Comparison of ENCODE assay signal across 9 cellular contexts in genomic region chr15:94230886-94231727, GRCh38. TPM values are rescaled to one million over a fixed set of nuclear protein-coding genes. Genes with fewer than 3 reads are reported as not detected.
A peak's percentile ranks its signal among the peaks of the same experiment; 100 is the strongest.
DNase-seq lines count a peak whose midpoint lies in the region; ATAC-seq and TF ChIP-seq lines count a peak whose summit lies in the region.
"Had no signal": no experiment of that assay in that cellular context is flagged by ENCODE, and none has a peak within 500 bp of the region (broad histone marks: within the 10 kb centered on the region; RNA-seq: fewer than 3 reads in every experiment).

TSS of gene MCTP2 (plus strand) at chr15:94231561. CDS start at chr15:94298266, 66,705 bp downstream.

- no peaks in the 10 kb centered on the region for H3K36me3 Mint-ChIP-seq in osteocyte (ENCODE audit: unreplicated experiment)
- H3K36me3 Mint-ChIP-seq in type B pancreatic cell, result no peaks in the 10 kb centered on the region

- POLR2A ChIA-PET in OCI-LY7 (lab: Charles Lee), result interaction anchor here (0.6 to 8.9 kb wide), 17 partner anchors 8 to 101 kb away, joined by 3 to 80 read pairs (median 8); no protein-coding TSS in a partner anchor

- H3K4me1 Mint-ChIP-seq in osteocyte (ENCODE audit: unreplicated experiment) (peaks cover 10% of the 10 kb centered on the region), type B pancreatic cell (ENCODE audit: unreplicated experiment) (peaks cover 7% of the 10 kb centered on the region)

- intact Hi-C loops in OCI-LY7 (cut with micrococcal nuclease; ENCODE audit: unreplicated experiment), result loop anchor here (1.0 to 2.0 kb wide), 4 partner anchors 27 to 93 kb away; no protein-coding TSS in a partner anchor

- peak within 1 kb of the TSS; percentile 98 for H3K4me2 ChIP-seq in OCI-LY7 (ENCODE audit: low read length)

- CTCF ChIA-PET in OCI-LY7 (lab: Charles Lee; ENCODE audit: unreplicated experiment), result interaction anchor here (0.6 to 1.6 kb wide), 4 partner anchors 22 to 92 kb away, joined by 3 to 5 read pairs (median 3); no protein-coding TSS in a partner anchor

- TF ChIP-seq POLR2A in GM19193 (IDR thresholded peaks at IDR 0.05; ENCODE audit: extremely low read depth, insufficient read depth, insufficient read length), result peak; percentile 72

- peaks cover 3% of the 10 kb centered on the region; the same call in 1 of the 2 replicates for H3K36me3 ChIP-seq in OCI-LY7 (ENCODE audit: insufficient read depth, low read length)

- H3K9me3 Mint-ChIP-seq in osteocyte (ENCODE audit: unreplicated experiment) (no peaks in the 10 kb centered on the region), type B pancreatic cell (no peaks in the 10 kb centered on the region)

- DNase-seq in AG10803 (ENCODE audit: low read depth) (peak; percentile 66), OCI-LY7 (ENCODE audit: low spot score) (peak; percentile 95), foreskin fibroblast (peak in 1 of 2 donors; percentile 62), osteocyte (ENCODE audit: extremely low spot score, unreplicated experiment) (no peak), type B pancreatic cell (ENCODE audit: extremely low spot score, unreplicated experiment) (peak; percentile 76)
- DNase-seq in activated T-cell treated with anti-CD3 and anti-CD28 coated beads, Interleukin-2, amount 50 U/mL, for 48 hours, result peak; percentile 86 to 89

- H3K27me3 Mint-ChIP-seq in osteocyte (ENCODE audit: unreplicated experiment) (peaks cover 29% of the 10 kb centered on the region), type B pancreatic cell (peaks cover 61% of the 10 kb centered on the region)

- peak within 1 kb of the TSS; percentile 81 for H3K27ac ChIP-seq in OCI-LY7 (ENCODE audit: low read depth, low read length, poor library complexity, severe bottlenecking)

- H3K9me2 ChIP-seq in OCI-LY7 (ENCODE audit: insufficient read depth, low read length), result no peaks in the 10 kb centered on the region

- peak within 1 kb of the TSS; percentile 72 for H2AFZ ChIP-seq in OCI-LY7 (ENCODE audit: low read length)

- peak within 1 kb of the TSS; percentile 63 for H3K4me3 Mint-ChIP-seq in osteocyte (ENCODE audit: unreplicated experiment)
- peak within 1 kb of the TSS; percentile 89 for H3K4me3 Mint-ChIP-seq in type B pancreatic cell

- peak; percentile 64 for ATAC-seq in HG03442 (IDR thresholded peaks at IDR 0.05; ENCODE audit: unreplicated experiment)

- TF ChIP-seq CTCF in AG10803 (conservative IDR thresholded peaks at IDR 0.05; ENCODE audit: low read length), result peak; percentile 17; the same call in 1 of the 2 replicates
- TF ChIP-seq CTCF in OCI-LY7 (conservative IDR thresholded peaks at IDR 0.05; ENCODE audit: low read length), result peak; percentile 60
- TF ChIP-seq CTCF in foreskin fibroblast (IDR thresholded peaks at IDR 0.05; ENCODE audit: low read depth, low read length), result no peak
- TF ChIP-seq CTCF in osteocyte (IDR thresholded peaks at IDR 0.05), result no peak
- peak; percentile 18 for TF ChIP-seq CTCF in type B pancreatic cell (conservative IDR thresholded peaks at IDR 0.05)

- H4K20me1 ChIP-seq in OCI-LY7 (ENCODE audit: insufficient read depth, low read length), result peaks cover 18% of the 10 kb centered on the region

- H3K4me1 ChIP-seq in OCI-LY7 (ENCODE audit: insufficient read depth, low read length, poor library complexity, severe bottlenecking), result peaks cover 61% of the 10 kb centered on the region

- peaks cover 55% of the 10 kb centered on the region for H3K79me2 ChIP-seq in OCI-LY7 (ENCODE audit: insufficient read depth, low read depth, low read length)

- BruUV-seq in OCI-LY7 (replicated peaks; lab: Mats Ljungman, UMichigan), result TSS peak; percentile 91

- peak within 1 kb of the TSS; percentile 65 for H3K4me3 ChIP-seq in AG10803 (ENCODE audit: low read length)
- H3K4me3 ChIP-seq in OCI-LY7 (ENCODE audit: low read depth, low read length, poor library complexity, severe bottlenecking), result peak within 1 kb of the TSS; percentile 86
- peak within 1 kb of the TSS; percentile 51 to 76 for H3K4me3 ChIP-seq in foreskin fibroblast (ENCODE audit: low read depth in 1 of 2, low read length in 2 of 2)

- no peaks in the 10 kb centered on the region for H3K9me3 ChIP-seq in OCI-LY7 (ENCODE audit: low read length)

- H3K27ac Mint-ChIP-seq in osteocyte (ENCODE audit: unreplicated experiment) (no peak within 1 kb of the TSS), type B pancreatic cell (peak within 1 kb of the TSS; percentile 79)

RNA-seq across cellular contexts. Expression of gene MCTP2, which starts in this region (rescaled TPM):
- 73.2 and 75.0 TPM in 2 replicates for total RNA-seq in OCI-LY7 (2014; rRNA removed; shearing (Covaris generic))
- 90.6 and 91.6 TPM in 2 replicates for total RNA-seq in OCI-LY7 (2022)
- 0.26 and 0.32 TPM in 2 replicates for total RNA-seq in osteocyte
- 4.8 and 10.5 TPM in 2 replicates for total RNA-seq in type B pancreatic cell (ENCODE audit: low replicate concordance)
- total RNA-seq: LHCN-M2 had no signal

Comparison
In these comparisons a context has a peak if more than half of its experiments do, and no peak if none do; other contexts are left out.
1. CTCF ChIP-seq: peak in AG10803 (single experiment), OCI-LY7 (single experiment) and type B pancreatic cell (single experiment); none in foreskin fibroblast (single experiment) and osteocyte (single experiment).
2. Peak in every context shown above with its lines, with median percentiles within 50 percentile points of each other: H3K4me3 ChIP-seq.